Comparison of ENCODE assay signal across 1 cellular context in genomic region chr7:99021941-99022560, GRCh38.
TF ChIP-seq lines count a peak whose summit lies in the region.

No MANE protein-coding gene starts in this region.

TF ChIP-seq in SK-N-SH treated with all-trans-retinoic acid at 6 μM for 48 hours, 23 proteins besides CTCF, POLR2A, EP300 and RAD21 (continued from another document):
- no peak for TF ChIP-seq PATZ1 (CRISPR knock-in tag; IDR thresholded peaks at IDR 0.05; ENCODE audit: borderline replicate concordance)
- TF ChIP-seq RARB (CRISPR knock-in tag; IDR thresholded peaks at IDR 0.05): no peak
- no peak for TF ChIP-seq ZFP30 (CRISPR knock-in tag; IDR thresholded peaks at IDR 0.05)
